ENCODE assay signal across 8 cellular contexts in the genomic region with DNA sequence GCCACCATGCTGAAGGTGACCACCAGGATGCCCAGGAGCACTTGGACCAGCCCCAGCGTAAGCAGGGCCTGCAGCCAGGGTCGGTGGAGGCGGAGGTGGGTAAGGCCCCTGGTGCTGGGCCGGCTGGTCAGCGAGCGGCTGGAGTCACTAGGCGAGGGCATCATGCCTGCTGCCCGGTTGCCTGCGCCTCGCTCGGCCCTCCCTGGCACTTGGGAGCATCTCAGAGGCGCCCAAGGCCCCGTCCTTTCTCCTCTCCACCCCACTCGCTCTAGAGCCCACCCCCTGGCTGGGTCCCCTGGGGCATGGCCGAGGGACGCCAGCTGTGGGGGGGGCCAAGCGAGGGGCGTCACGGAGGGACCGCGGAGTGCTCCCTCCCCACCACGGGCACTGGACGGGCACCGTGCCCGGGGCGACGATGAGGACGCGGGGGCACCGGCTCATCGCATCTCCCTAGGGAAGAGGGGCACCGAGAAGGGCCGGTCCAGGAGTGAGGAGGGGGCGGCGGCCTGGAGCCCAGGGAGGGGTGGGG. TPM values are rescaled to one million over a fixed set of nuclear protein-coding genes. Genes with fewer than 3 reads are reported as not detected.
DNase-seq lines count a peak whose midpoint lies in the region; ATAC-seq and TF ChIP-seq lines count a peak whose summit lies in the region.

No MANE protein-coding gene starts in this region.

- peaks cover 5% of the 10 kb centered on the region for H3K36me3 ChIP-seq in Panc1 (ENCODE audit: control insufficient read depth, insufficient read depth, low read length)

- H3K4me3 ChIP-seq in Panc1 (ENCODE audit: low read depth in 2 of 2, low read length in 2 of 2) (peak overlapping the region; percentile 72 to 77), epithelial cell of proximal tubule (ENCODE audit: low read depth, low read length) (peak overlapping the region; percentile 89)

- no peaks in the 10 kb centered on the region for H3K27me3 Mint-ChIP-seq in neural crest cell (ENCODE audit: low read depth)

- ATAC-seq in Panc1 (peak; percentile 8), GM19351 (IDR thresholded peaks at IDR 0.05; ENCODE audit: unreplicated experiment) (no peak)
- no peak for ATAC-seq in activated CD4-positive, CD25-positive, alpha-beta regulatory T cell treated with anti-CD3 and anti-CD28 coated beads, Interleukin-2, amount 50 U/mL, for 24 hours

- in situ Hi-C loops in Panc1 (cut with HindIII; ENCODE audit: low pct_unique_long_range_greater_than_20kb, low sequenced_read_pairs): no loop called here

- H3K36me3 Mint-ChIP-seq in neural crest cell (ENCODE audit: low read depth): peaks cover 6% of the 10 kb centered on the region

- H3K4me1 Mint-ChIP-seq in neural crest cell: peaks cover 50% of the 10 kb centered on the region

- H3K4me3 Mint-ChIP-seq in neural crest cell: peak overlapping the region; percentile 88

- H3K9me3 Mint-ChIP-seq in neural crest cell: no peaks in the 10 kb centered on the region

- peak overlapping the region; percentile 87 for H3K27ac ChIP-seq in Panc1 (ENCODE audit: low read length)

- H3K27ac Mint-ChIP-seq in neural crest cell (ENCODE audit: unreplicated experiment): no peak overlapping the region

- intact Hi-C loops in Panc1 (cut with micrococcal nuclease; ENCODE audit: unreplicated experiment): no loop called here

- no TSS peak for BruUV-seq in Panc1 (replicated peaks; lab: Mats Ljungman, UMichigan)

- no peaks in the 10 kb centered on the region for H3K9me3 ChIP-seq in Panc1 (ENCODE audit: control insufficient read depth, insufficient read depth, low read depth, low read length)

- CTCF ChIA-PET in Panc1 (lab: Charles Lee): no interaction called here

- peak; percentile 62 for DNase-seq in DMS 273 (lab: John Stamatoyannopoulos, UW; ENCODE audit: unreplicated experiment)
- DNase-seq in DMS 273 treated with DMSO at 0.1 percent for 48 hours (lab: John Stamatoyannopoulos, UW): no peak
- no peak for DNase-seq in Panc1 (ENCODE audit: low read depth, low spot score)
- DNase-seq in epithelial cell of proximal tubule (ENCODE audit: low read depth): no peak
- DNase-seq in neural crest cell (ENCODE audit: low read depth, low spot score): no peak
- DNase-seq in amniotic stem cell (lab: John Stamatoyannopoulos, UW): no peak

- TF ChIP-seq CTCF in Panc1 (IDR thresholded peaks at IDR 0.05): no peak
- TF ChIP-seq CTCF in epithelial cell of proximal tubule (conservative IDR thresholded peaks at IDR 0.05; ENCODE audit: low read depth, low read length): no peak
- no peak for TF ChIP-seq CTCF in neural crest cell (conservative IDR thresholded peaks at IDR 0.05)

- H3K27me3 ChIP-seq in Panc1 (ENCODE audit: control insufficient read depth, insufficient read depth, low read length): no peaks in the 10 kb centered on the region

- H3K4me1 ChIP-seq in Panc1 (ENCODE audit: control insufficient read depth, insufficient read depth, low read length): peaks cover 8% of the 10 kb centered on the region

- POLR2A ChIA-PET in Panc1 (lab: Charles Lee): no interaction called here

RNA-seq across cellular contexts. Expression of gene ENTREP3, which starts 0.5 kb away (rescaled TPM):
- total RNA-seq in Panc1 (2021; ENCODE audit: unreplicated experiment) (94.7 TPM), epithelial cell of proximal tubule (10.8 and 15.9 TPM in 2 replicates), neural crest cell (93.1 and 94.3 TPM in 2 replicates)
- polyA plus RNA-seq in Panc1 (2012; ENCODE audit: insufficient read length): 122 TPM

RNA-seq across cellular contexts. Expression of gene SCAMP3, which starts 7.4 kb away (rescaled TPM):
- 200 TPM for total RNA-seq in Panc1 (2021; ENCODE audit: unreplicated experiment)
- 232 TPM for polyA plus RNA-seq in Panc1 (2012; ENCODE audit: insufficient read length)
- total RNA-seq in epithelial cell of proximal tubule: 61.8 and 89.7 TPM in 2 replicates
- 68.9 and 75.3 TPM in 2 replicates for total RNA-seq in neural crest cell

RNA-seq across cellular contexts. Expression of gene CLK2, which starts 18.5 kb away (rescaled TPM):
- 43.6 TPM for total RNA-seq in Panc1 (2021; ENCODE audit: unreplicated experiment)
- polyA plus RNA-seq in Panc1 (2012; ENCODE audit: insufficient read length): 38.2 TPM
- total RNA-seq in epithelial cell of proximal tubule: 20.7 and 43.7 TPM in 2 replicates
- 101 and 104 TPM in 2 replicates for total RNA-seq in neural crest cell

RNA-seq across cellular contexts. Expression of gene HCN3, which starts 22.5 kb away (rescaled TPM):
- 7.8 TPM for total RNA-seq in Panc1 (2021; ENCODE audit: unreplicated experiment)
- polyA plus RNA-seq in Panc1 (2012; ENCODE audit: insufficient read length): 8.6 TPM
- total RNA-seq in epithelial cell of proximal tubule: 0.72 and 8.1 TPM in 2 replicates
- 20.8 and 22.4 TPM in 2 replicates for total RNA-seq in neural crest cell

RNA-seq across cellular contexts. Expression of gene MTX1, which starts 46.3 kb away (rescaled TPM):
- total RNA-seq in Panc1 (2021; ENCODE audit: unreplicated experiment) (53.6 TPM), epithelial cell of proximal tubule (75.2 and 132 TPM in 2 replicates), neural crest cell (36.0 and 38.3 TPM in 2 replicates)
- polyA plus RNA-seq in Panc1 (2012; ENCODE audit: insufficient read length): 87.4 TPM
